ENCODE assay signal across 16 cellular contexts in the genomic region with DNA sequence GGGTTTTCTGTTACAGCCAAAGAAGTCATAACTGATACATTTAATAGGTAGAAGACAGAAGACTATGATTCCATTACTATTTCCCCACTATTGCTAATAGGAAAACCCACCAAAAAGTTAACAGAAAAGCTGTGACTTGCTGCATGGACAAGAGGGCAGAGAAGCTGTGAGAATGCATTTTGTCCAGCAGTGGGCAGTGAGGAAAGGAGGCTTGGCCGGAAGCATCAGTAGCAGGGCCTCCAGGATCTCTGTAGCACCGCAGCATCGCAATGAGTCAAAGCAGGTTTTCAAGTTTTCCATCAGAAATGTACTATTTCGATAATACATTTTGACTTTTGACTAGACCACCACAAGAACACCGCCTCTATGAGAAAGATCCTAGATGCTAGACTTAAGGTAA. TPM values are rescaled to one million over a fixed set of nuclear protein-coding genes. Genes with fewer than 3 reads are reported as not detected.
DNase-seq lines count a peak whose midpoint lies in the region; ATAC-seq and TF ChIP-seq lines count a peak whose summit lies in the region.
"Had no signal": no experiment of that assay in that cellular context is flagged by ENCODE, and none has a peak within 500 bp of the region (broad histone marks: within the 10 kb centered on the region; RNA-seq: fewer than 3 reads in every experiment).

No MANE protein-coding gene starts in this region.

- no peak overlapping the region for H2AFZ ChIP-seq in GM23338

- no peaks in the 10 kb centered on the region for H3K9me3 ChIP-seq in WERI-Rb-1 (ENCODE audit: severe bottlenecking)
- H3K9me3 ChIP-seq in endodermal cell (ENCODE audit: control insufficient read depth, low read length) = no peaks in the 10 kb centered on the region
- H3K9me3 ChIP-seq: BLaER1, Caco-2 had no signal

- H3F3A ChIP-seq in GM23338 (replicated peaks; ENCODE audit: low read depth) = no peaks in the 10 kb centered on the region

- peak; percentile 41 for DNase-seq in GM23338 (ENCODE audit: low spot score)
- no peak for DNase-seq in WERI-Rb-1
- DNase-seq in endodermal cell = no peak
- no peak for DNase-seq in kidney epithelial cell (ENCODE audit: low read depth)
- DNase-seq in NOMO-1 treated with dmso at 0.1 percent for 144 hours (lab: John Stamatoyannopoulos, UW; ENCODE audit: unreplicated experiment) = no peak
- no peak for DNase-seq in nephron progenitor cell
- DNase-seq: 8988T; AML-193; Caco-2; CD8-positive, alpha-beta memory T cell; DMS53; GF-D8; H7 had no signal

- H3K4me3 Mint-ChIP-seq in GM23338 (no peak overlapping the region), endodermal cell (no peak overlapping the region), nephron progenitor cell (no peak overlapping the region)
- H3K4me3 Mint-ChIP-seq: CD8-positive, alpha-beta memory T cell had no signal

- H3K27me3 ChIP-seq in GM23338 (ENCODE audit: insufficient read depth) = no peaks in the 10 kb centered on the region
- H3K27me3 ChIP-seq in WERI-Rb-1 (ENCODE audit: insufficient read depth, low read depth, severe bottlenecking) = no peaks in the 10 kb centered on the region
- no peaks in the 10 kb centered on the region for H3K27me3 ChIP-seq in endodermal cell (ENCODE audit: control insufficient read depth, insufficient read depth, low read length, poor library complexity, severe bottlenecking)
- H3K27me3 ChIP-seq in kidney epithelial cell (ENCODE audit: control insufficient read depth, insufficient read depth, low read length) = no peaks in the 10 kb centered on the region
- H3K27me3 ChIP-seq: BLaER1 had no signal

- no peaks in the 10 kb centered on the region for H3K27me3 Mint-ChIP-seq in GM23338 (ENCODE audit: insufficient read depth, low read depth, poor library complexity)
- H3K27me3 Mint-ChIP-seq in endodermal cell (ENCODE audit: insufficient read depth) = peaks cover 2% of the 10 kb centered on the region
- peaks cover 40% of the 10 kb centered on the region for H3K27me3 Mint-ChIP-seq in nephron progenitor cell (ENCODE audit: low read depth, poor library complexity)

- no peaks in the 10 kb centered on the region for H3K4me1 ChIP-seq in GM23338 (ENCODE audit: insufficient read depth)
- no peaks in the 10 kb centered on the region for H3K4me1 ChIP-seq in endodermal cell (ENCODE audit: control insufficient read depth, insufficient read depth, low read length)
- H3K4me1 ChIP-seq: BLaER1, Caco-2 had no signal

- no peaks in the 10 kb centered on the region for H3K36me3 ChIP-seq in GM23338 (ENCODE audit: insufficient read depth)
- no peaks in the 10 kb centered on the region for H3K36me3 ChIP-seq in WERI-Rb-1
- H3K36me3 ChIP-seq in endodermal cell (ENCODE audit: control insufficient read depth, insufficient read depth, low read length) = no peaks in the 10 kb centered on the region
- no peaks in the 10 kb centered on the region for H3K36me3 ChIP-seq in kidney epithelial cell (ENCODE audit: control insufficient read depth, insufficient read depth, low read length)
- H3K36me3 ChIP-seq: BLaER1 had no signal

- no peaks in the 10 kb centered on the region for H4K20me1 ChIP-seq in GM23338 (replicated peaks; ENCODE audit: insufficient read depth)
- H4K20me1 ChIP-seq: BLaER1 had no signal

- H3K9me3 Mint-ChIP-seq in GM23338 (no peaks in the 10 kb centered on the region), endodermal cell (no peaks in the 10 kb centered on the region), nephron progenitor cell (no peaks in the 10 kb centered on the region)

- H3K4me3 ChIP-seq in GM23338 = no peak overlapping the region
- H3K4me3 ChIP-seq in WERI-Rb-1 (ENCODE audit: low read depth, low read length) = no peak overlapping the region
- no peak overlapping the region for H3K4me3 ChIP-seq in endodermal cell (ENCODE audit: low read length)
- H3K4me3 ChIP-seq in kidney epithelial cell (ENCODE audit: low read depth, low read length) = no peak overlapping the region
- H3K4me3 ChIP-seq: BLaER1 had no signal

- no peak overlapping the region for H3K9ac ChIP-seq in endodermal cell (ENCODE audit: extremely low read depth, low read length, poor library complexity, severe bottlenecking)
- H3K9ac ChIP-seq: BLaER1 had no signal

- H3K27ac Mint-ChIP-seq in GM23338 (no peak overlapping the region), endodermal cell (no peak overlapping the region), nephron progenitor cell (no peak overlapping the region)
- H3K27ac Mint-ChIP-seq: CD8-positive, alpha-beta memory T cell had no signal

- H3K27ac ChIP-seq in GM23338 (ENCODE audit: low read depth) (no peak overlapping the region), WERI-Rb-1 (no peak overlapping the region), endodermal cell (ENCODE audit: low read depth, low read length) (no peak overlapping the region)
- H3K27ac ChIP-seq: BLaER1 had no signal

- no peaks in the 10 kb centered on the region for H3K9me2 ChIP-seq in GM23338 (ENCODE audit: insufficient read depth)

- TF ChIP-seq CTCF in GM23338 (conservative IDR thresholded peaks at IDR 0.05; ENCODE audit: low read depth in 2 of 2) = peak; percentile 35 to 40; a peak in 3 of 4 replicates
- TF ChIP-seq CTCF in WERI-Rb-1 (IDR thresholded peaks at IDR 0.05; ENCODE audit: low read depth, low read length) = peak; percentile 31
- TF ChIP-seq CTCF in endodermal cell (conservative IDR thresholded peaks at IDR 0.05) = peak; percentile 45
- TF ChIP-seq CTCF in kidney epithelial cell (IDR thresholded peaks at IDR 0.05; ENCODE audit: insufficient read depth, low read length, poor library complexity, severe bottlenecking) = peak; percentile 11
- no peak for TF ChIP-seq CTCF in nephron progenitor cell (IDR thresholded peaks at IDR 0.05)

- H3K79me2 ChIP-seq in GM23338 (replicated peaks; ENCODE audit: insufficient read depth) = no peaks in the 10 kb centered on the region

- 88 to 96% methylated on average over 3 to 5 of the region's 5 CpGs for WGBS in endodermal cell (ENCODE audit: insufficient coverage in 1 of 2, insufficient read length in 1 of 2), 2 experiments

- H3K36me3 Mint-ChIP-seq in GM23338 (ENCODE audit: low read depth) (no peaks in the 10 kb centered on the region), endodermal cell (ENCODE audit: low read depth) (no peaks in the 10 kb centered on the region), nephron progenitor cell (ENCODE audit: low read depth) (no peaks in the 10 kb centered on the region)

- H3K4me2 ChIP-seq in GM23338 = no peak overlapping the region
- H3K4me2 ChIP-seq: BLaER1 had no signal

- ATAC-seq in GM23338 = peak; percentile 48; the same call in 2 of the 3 replicates
- no peak for ATAC-seq in GM21737 (IDR thresholded peaks at IDR 0.05; ENCODE audit: unreplicated experiment)
- no peak for ATAC-seq in HG03045 (IDR thresholded peaks at IDR 0.05; ENCODE audit: unreplicated experiment)

- H3K4me1 Mint-ChIP-seq in GM23338 (peaks cover 2% of the 10 kb centered on the region; the same call in 2 of the 3 replicates), endodermal cell (no peaks in the 10 kb centered on the region), nephron progenitor cell (peaks cover 4% of the 10 kb centered on the region)
- H3K4me1 Mint-ChIP-seq: CD8-positive, alpha-beta memory T cell had no signal

TF ChIP-seq in GM23338, 12 proteins besides CTCF, POLR2A, EP300 and RAD21 (continues in another document):
- no peak for TF ChIP-seq NANOG (IDR thresholded peaks at IDR 0.05; ENCODE audit: borderline replicate concordance)
- TF ChIP-seq POLR2AphosphoS5 (IDR thresholded peaks at IDR 0.05; ENCODE audit: low read depth) = no peak
- TF ChIP-seq ZNF331 (CRISPR knock-in tag; IDR thresholded peaks at IDR 0.05; ENCODE audit: low read depth) = no peak
- no peak for TF ChIP-seq EZH2 (IDR thresholded peaks at IDR 0.05; ENCODE audit: low read depth, unreplicated experiment)
- TF ChIP-seq CREB1 (CRISPR knock-in tag; IDR thresholded peaks at IDR 0.05; ENCODE audit: low read depth) = no peak
- TF ChIP-seq, protein P1, sequence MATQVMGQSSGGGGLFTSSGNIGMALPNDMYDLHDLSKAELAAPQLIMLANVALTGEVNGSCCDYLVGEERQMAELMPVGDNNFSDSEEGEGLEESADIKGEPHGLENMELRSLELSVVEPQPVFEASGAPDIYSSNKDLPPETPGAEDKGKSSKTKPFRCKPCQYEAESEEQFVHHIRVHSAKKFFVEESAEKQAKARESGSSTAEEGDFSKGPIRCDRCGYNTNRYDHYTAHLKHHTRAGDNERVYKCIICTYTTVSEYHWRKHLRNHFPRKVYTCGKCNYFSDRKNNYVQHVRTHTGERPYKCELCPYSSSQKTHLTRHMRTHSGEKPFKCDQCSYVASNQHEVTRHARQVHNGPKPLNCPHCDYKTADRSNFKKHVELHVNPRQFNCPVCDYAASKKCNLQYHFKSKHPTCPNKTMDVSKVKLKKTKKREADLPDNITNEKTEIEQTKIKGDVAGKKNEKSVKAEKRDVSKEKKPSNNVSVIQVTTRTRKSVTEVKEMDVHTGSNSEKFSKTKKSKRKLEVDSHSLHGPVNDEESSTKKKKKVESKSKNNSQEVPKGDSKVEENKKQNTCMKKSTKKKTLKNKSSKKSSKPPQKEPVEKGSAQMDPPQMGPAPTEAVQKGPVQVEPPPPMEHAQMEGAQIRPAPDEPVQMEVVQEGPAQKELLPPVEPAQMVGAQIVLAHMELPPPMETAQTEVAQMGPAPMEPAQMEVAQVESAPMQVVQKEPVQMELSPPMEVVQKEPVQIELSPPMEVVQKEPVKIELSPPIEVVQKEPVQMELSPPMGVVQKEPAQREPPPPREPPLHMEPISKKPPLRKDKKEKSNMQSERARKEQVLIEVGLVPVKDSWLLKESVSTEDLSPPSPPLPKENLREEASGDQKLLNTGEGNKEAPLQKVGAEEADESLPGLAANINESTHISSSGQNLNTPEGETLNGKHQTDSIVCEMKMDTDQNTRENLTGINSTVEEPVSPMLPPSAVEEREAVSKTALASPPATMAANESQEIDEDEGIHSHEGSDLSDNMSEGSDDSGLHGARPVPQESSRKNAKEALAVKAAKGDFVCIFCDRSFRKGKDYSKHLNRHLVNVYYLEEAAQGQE (IDR thresholded peaks at IDR 0.05; ENCODE audit: unreplicated experiment) = no peak
- no peak for TF ChIP-seq ZNF114 (CRISPR knock-in tag; IDR thresholded peaks at IDR 0.05)
- no peak for TF ChIP-seq EZH2phosphoT487 (IDR thresholded peaks at IDR 0.05; ENCODE audit: unreplicated experiment)

RNA-seq across cellular contexts. Expression of gene MYO5B, which starts 24.9 kb away (rescaled TPM):
- 6.8 and 19.1 TPM in 2 replicates for total RNA-seq in GM23338 (2014; rRNA removed; shearing (Covaris generic))
- polyA plus RNA-seq in GM23338 (2016; fragmentation: Nextera tagmentation; extraction: Ambion mirVana) = 3.2 and 3.5 TPM in 2 replicates
- total RNA-seq in endodermal cell = 10 to 100 TPM; 12.2 to 16.8 TPM
- polyA plus RNA-seq in endodermal cell (2013, experiment 1 of 2) = 4.6 TPM
- 4.1 TPM for polyA plus RNA-seq in endodermal cell (2013, experiment 2 of 2)
- total RNA-seq in kidney epithelial cell = 114 and 118 TPM in 2 replicates
- polyA plus RNA-seq: CD8-positive, alpha-beta memory T cell had no signal
